In genomic region chr4:121479801-121480200, GRCh38 we compare ENCODE assay signal across 1 cellular context.
A peak's percentile ranks its signal among the peaks of the same experiment; 100 is the strongest.
TF ChIP-seq lines count a peak whose summit lies in the region.

No MANE protein-coding gene starts in this region.

TF ChIP-seq in HCT116, 20 proteins besides CTCF, POLR2A, EP300 and RAD21 (continued from another document):
- TF ChIP-seq ZBTB33 (IDR thresholded peaks at IDR 0.05; ENCODE audit: extremely low read depth, insufficient replicate concordance, low read length) (no peak), POLR2AphosphoS5 (IDR thresholded peaks at IDR 0.05; ENCODE audit: low read depth, low read length) (no peak), ELF1 (IDR thresholded peaks at IDR 0.05; ENCODE audit: borderline replicate concordance, low read depth) (no peak), ZFX (IDR thresholded peaks at IDR 0.05) (0 out of 2 replicates have a peak, but pooled peaks have one; percentile 15), CBX3 (IDR thresholded peaks at IDR 0.05; ENCODE audit: low read depth) (peak; percentile 22; the same call in 1 of the 2 replicates)
TF ChIP-seq in HCT116: peak in this region for 2.
